Comparison of ENCODE assay signal across 8 cellular contexts in the genomic region with DNA sequence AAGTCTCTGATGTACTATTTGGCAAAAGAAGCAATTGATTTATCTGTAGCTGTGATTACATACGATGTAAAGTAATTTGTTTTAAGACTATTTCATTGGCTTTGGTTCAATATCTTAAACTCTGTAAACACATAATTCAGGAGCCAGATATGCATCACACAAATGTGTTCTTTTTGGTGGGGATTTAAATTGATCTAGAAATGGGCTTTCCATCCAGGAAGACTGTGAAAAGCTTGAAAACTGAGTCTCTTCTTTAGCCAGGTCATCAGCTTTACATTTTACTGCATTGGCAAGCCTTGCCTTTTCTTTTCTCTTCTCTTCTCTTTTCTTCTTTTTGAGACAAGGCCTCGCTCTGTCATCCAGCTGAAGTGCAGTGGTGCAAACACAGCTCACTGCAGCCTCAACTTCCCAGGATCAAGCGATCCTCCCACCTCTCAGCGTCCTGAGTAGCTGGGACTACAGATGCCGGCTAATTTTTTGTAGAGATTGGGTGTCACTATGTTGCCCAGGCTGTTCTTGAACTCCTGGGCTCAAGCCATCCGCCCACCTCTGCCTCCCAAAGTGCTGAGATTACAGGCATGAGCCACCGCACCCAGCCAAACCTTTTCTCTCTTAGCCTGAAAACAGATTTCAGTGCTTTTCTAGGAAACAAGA. TPM values are rescaled to one million over a fixed set of nuclear protein-coding genes. Genes with fewer than 3 reads are reported as not detected.
A peak's percentile ranks its signal among the peaks of the same experiment; 100 is the strongest.
DNase-seq lines count a peak whose midpoint lies in the region; ATAC-seq and TF ChIP-seq lines count a peak whose summit lies in the region.
"Had no signal": no experiment of that assay in that cellular context is flagged by ENCODE, and none has a peak within 500 bp of the region (broad histone marks: within the 10 kb centered on the region; RNA-seq: fewer than 3 reads in every experiment).

No MANE protein-coding gene starts in this region.

- H3K27me3 ChIP-seq in gastrocnemius medialis, result peaks cover 2 to 46% (median 28%) of the 10 kb centered on the region in 3 donors

- no peaks in the 10 kb centered on the region for H3K4me1 ChIP-seq in gastrocnemius medialis

- no peak overlapping the region for H3K27ac ChIP-seq in gastrocnemius medialis

- TF ChIP-seq CTCF in activated CD8-positive, alpha-beta T cell treated with anti-CD3 and anti-CD28 coated beads for 36 hours (IDR thresholded peaks at IDR 0.05), result no peak
- TF ChIP-seq CTCF in glutamatergic neuron (IDR thresholded peaks at IDR 0.05; ENCODE audit: partially characterized antibody, unreplicated experiment), result no peak
- no peak for TF ChIP-seq CTCF in gastrocnemius medialis (IDR thresholded peaks at IDR 0.05 in 4 of 5, conservative IDR thresholded peaks at IDR 0.05 in 1 of 5)

- peak; percentile 68 for DNase-seq in activated CD8-positive, alpha-beta T cell treated with anti-CD3 and anti-CD28 coated beads for 36 hours
- DNase-seq in glutamatergic neuron (no peak), islet precursor cell (no peak), gastrocnemius medialis (no peak)
- DNase-seq in stimulated activated naive CD8-positive, alpha-beta T cell treated with anti-CD3 and anti-CD28 coated beads, Interleukin-15, Interleukin-2, amounts not matched to agents 100 U/mL and 50 U/mL, for 24 hours, result peak; percentile 49

- POLR2A ChIA-PET in activated CD8-positive, alpha-beta T cell treated with anti-CD3 and anti-CD28 coated beads for 36 hours (lab: Charles Lee), result interaction anchor here (0.7 to 6.6 kb wide), 14 partner anchors 12 to 134 kb away, joined by 3 to 47 read pairs (median 6); partner anchors contain the start of gene NIPAL3

- H3K4me3 Mint-ChIP-seq in IgD-negative memory B cell (peak overlapping the region; percentile 92 to 97 (median 94)), glutamatergic neuron (ENCODE audit: unreplicated experiment) (peak overlapping the region; percentile 97)
- H3K4me3 Mint-ChIP-seq in activated CD8-positive, alpha-beta T cell treated with anti-CD3 and anti-CD28 coated beads for 36 hours, result peak overlapping the region; percentile 97

- intact Hi-C loops in activated CD8-positive, alpha-beta T cell treated with anti-CD3 and anti-CD28 coated beads for 36 hours (cut with micrococcal nuclease), result loop anchor here (5.0 kb wide), 2 partner anchors 33 to 87 kb away; partner anchors contain the start of gene NIPAL3
- intact Hi-C loops in gastrocnemius medialis (cut with DNase I; ENCODE audit: low total_unique reads), result no loop called here

- H3K4me1 Mint-ChIP-seq in IgD-negative memory B cell, result peaks cover 43 to 54% (median 48%) of the 10 kb centered on the region in 3 donors
- peaks cover 58% of the 10 kb centered on the region for H3K4me1 Mint-ChIP-seq in activated CD8-positive, alpha-beta T cell treated with anti-CD3 and anti-CD28 coated beads for 36 hours (ENCODE audit: low read depth)
- peaks cover 11% of the 10 kb centered on the region for H3K4me1 Mint-ChIP-seq in glutamatergic neuron (ENCODE audit: low read depth, unreplicated experiment)

- no peaks in the 10 kb centered on the region for H3K36me3 ChIP-seq in gastrocnemius medialis

- CTCF ChIA-PET in activated CD8-positive, alpha-beta T cell treated with anti-CD3 and anti-CD28 coated beads for 36 hours (lab: Charles Lee), result interaction anchor here (0.6 to 8.5 kb wide), 9 partner anchors 13 to 302 kb away, joined by 3 to 66 read pairs (median 30); partner anchors contain the start of genes NIPAL3 and STPG1

- H3K27me3 Mint-ChIP-seq in IgD-negative memory B cell (no peaks in the 10 kb centered on the region), glutamatergic neuron (ENCODE audit: unreplicated experiment) (peaks cover 6% of the 10 kb centered on the region)
- no peaks in the 10 kb centered on the region for H3K27me3 Mint-ChIP-seq in activated CD8-positive, alpha-beta T cell treated with anti-CD3 and anti-CD28 coated beads for 36 hours

- TF ChIP-seq POLR2A in gastrocnemius medialis (IDR thresholded peaks at IDR 0.05), result no peak

- no peaks in the 10 kb centered on the region for H3K9me3 ChIP-seq in gastrocnemius medialis

- H3K36me3 Mint-ChIP-seq in IgD-negative memory B cell (peaks cover 4% of the 10 kb centered on the region), glutamatergic neuron (ENCODE audit: unreplicated experiment) (no peaks in the 10 kb centered on the region)
- H3K36me3 Mint-ChIP-seq in activated CD8-positive, alpha-beta T cell treated with anti-CD3 and anti-CD28 coated beads for 36 hours (ENCODE audit: low read depth), result peaks cover 21% of the 10 kb centered on the region

- H3K9me3 Mint-ChIP-seq in IgD-negative memory B cell (peaks cover 0 to 3% (median 0%) of the 10 kb centered on the region in 3 donors), glutamatergic neuron (ENCODE audit: unreplicated experiment) (peaks cover 5% of the 10 kb centered on the region)
- no peaks in the 10 kb centered on the region for H3K9me3 Mint-ChIP-seq in activated CD8-positive, alpha-beta T cell treated with anti-CD3 and anti-CD28 coated beads for 36 hours

- H3K27ac Mint-ChIP-seq in IgD-negative memory B cell, result peak overlapping the region; percentile 41 to 90 (median 75)
- peak overlapping the region; percentile 98 for H3K27ac Mint-ChIP-seq in activated CD8-positive, alpha-beta T cell treated with anti-CD3 and anti-CD28 coated beads for 36 hours
- peak overlapping the region; percentile 6 for H3K27ac Mint-ChIP-seq in glutamatergic neuron (ENCODE audit: unreplicated experiment)

- no peak for ATAC-seq in activated CD8-positive, alpha-beta T cell treated with anti-CD3 and anti-CD28 coated beads for 36 hours
- no peak for ATAC-seq in stimulated activated naive CD8-positive, alpha-beta T cell treated with anti-CD3 and anti-CD28 coated beads, Interleukin-15, Interleukin-2, amounts not matched to agents 100 U/mL and 50 U/mL, for 24 hours
- no peak for ATAC-seq in GM18498 (IDR thresholded peaks at IDR 0.05; ENCODE audit: unreplicated experiment)
- no peak for ATAC-seq in gastrocnemius medialis

- H3K4me3 ChIP-seq in gastrocnemius medialis, result peak overlapping the region in 1 of 4 donors; percentile 64

- in situ Hi-C loops in gastrocnemius medialis (cut with MboI; ENCODE audit: low sequenced_read_pairs in 4 of 4), result no loop called here

RNA-seq across cellular contexts. Expression of gene RCAN3, which starts 1.4 kb away (rescaled TPM):
- polyA plus RNA-seq in IgD-negative memory B cell, result 36.1 TPM
- 10 to 100 TPM; 55.3 to 56.8 TPM for total RNA-seq in activated CD8-positive, alpha-beta T cell treated with anti-CD3 and anti-CD28 coated beads for 36 hours
- total RNA-seq in glutamatergic neuron (ENCODE audit: unreplicated experiment), result 21.8 TPM
- 1 to 10 TPM; 1.3 to 2.1 (median 1.8) TPM for total RNA-seq in gastrocnemius medialis

RNA-seq across cellular contexts. Expression of gene NCMAP, which starts 51.9 kb away (rescaled TPM):
- polyA plus RNA-seq in IgD-negative memory B cell, result not detected
- total RNA-seq in activated CD8-positive, alpha-beta T cell treated with anti-CD3 and anti-CD28 coated beads for 36 hours, result under 1 TPM; 0.11 to 0.20 TPM
- total RNA-seq in glutamatergic neuron (ENCODE audit: unreplicated experiment) (not detected), gastrocnemius medialis (under 1 TPM in 1 of 4 donors, not detected in 3; 0.09 TPM)
- total RNA-seq: LHCN-M2 had no signal

Comparison
In these comparisons a context has a peak if more than half of its experiments do, and no peak if none do; other contexts are left out.
1. H3K27ac Mint-ChIP-seq: peak in every context shown above with its lines; median percentile 98 in activated CD8-positive, alpha-beta T cell treated with anti-CD3 and anti-CD28 coated beads for 36 hours; 75 in IgD-negative memory B cell; 6 in glutamatergic neuron.
2. DNase-seq: peak in activated CD8-positive, alpha-beta T cell treated with anti-CD3 and anti-CD28 coated beads for 36 hours (single experiment) and stimulated activated naive CD8-positive, alpha-beta T cell treated with anti-CD3 and anti-CD28 coated beads, Interleukin-15, Interleukin-2, amounts not matched to agents 100 U/mL and 50 U/mL, for 24 hours (single experiment); none in glutamatergic neuron (single experiment), islet precursor cell (single experiment) and gastrocnemius medialis (0 of 2).
3. Peak in every context shown above with its lines, with median percentiles within 50 percentile points of each other: H3K4me3 Mint-ChIP-seq.